ENCODE assay signal across 8 cellular contexts in genomic region chr10:21172774-21173432, GRCh38.
DNase-seq lines count a peak whose midpoint lies in the region; ATAC-seq and TF ChIP-seq lines count a peak whose summit lies in the region.

No MANE protein-coding gene starts in this region.

- H3K36me3 Mint-ChIP-seq in activated CD8-positive, alpha-beta T cell treated with anti-CD3 and anti-CD28 coated beads for 36 hours (ENCODE audit: low read depth): no peaks in the 10 kb centered on the region
- H3K36me3 Mint-ChIP-seq in activated CD8-positive, alpha-beta T cell treated with anti-CD3 and anti-CD28 coated beads, Interleukin-2, amount 10 ng/mL, durations not matched to agents 7 days and 5 days (ENCODE audit: low read depth): no peaks in the 10 kb centered on the region
- no peaks in the 10 kb centered on the region for H3K36me3 Mint-ChIP-seq in CD4-positive, alpha-beta T cell (ENCODE audit: low read depth)

- H3K4me1 ChIP-seq in lung (ENCODE audit: control insufficient read depth in 2 of 2, insufficient read depth in 2 of 2, low read length in 2 of 2) (peaks cover 0 to 8% of the 10 kb centered on the region in 2 donors), urinary bladder (ENCODE audit: insufficient read depth) (no peaks in the 10 kb centered on the region)

- intact Hi-C loops in activated CD8-positive, alpha-beta T cell treated with anti-CD3 and anti-CD28 coated beads for 36 hours (cut with micrococcal nuclease): no loop called here
- intact Hi-C loops in CD4-positive, alpha-beta T cell (cut with DNase I, micrococcal nuclease): no loop called here

- TF ChIP-seq CTCF in activated CD8-positive, alpha-beta T cell treated with anti-CD3 and anti-CD28 coated beads for 36 hours (IDR thresholded peaks at IDR 0.05): no peak
- TF ChIP-seq CTCF in coronary artery (IDR thresholded peaks at IDR 0.05) (no peak), lung (IDR thresholded peaks at IDR 0.05; ENCODE audit: control extremely low read depth, extremely low read depth) (no peak)
- no peak for TF ChIP-seq CTCF in CD4-positive, alpha-beta T cell (IDR thresholded peaks at IDR 0.05)

- H3K4me3 ChIP-seq in coronary artery (peak overlapping the region; percentile 74), lung (peak overlapping the region; percentile 74), urinary bladder (ENCODE audit: low read depth, low read length) (peak overlapping the region; percentile 64)

- H3K27me3 Mint-ChIP-seq in activated CD8-positive, alpha-beta T cell treated with anti-CD3 and anti-CD28 coated beads for 36 hours: peaks cover 53% of the 10 kb centered on the region
- peaks cover 47% of the 10 kb centered on the region for H3K27me3 Mint-ChIP-seq in activated CD8-positive, alpha-beta T cell treated with anti-CD3 and anti-CD28 coated beads, Interleukin-2, amount 10 ng/mL, durations not matched to agents 7 days and 5 days (ENCODE audit: low read depth)
- peaks cover 69% of the 10 kb centered on the region for H3K27me3 Mint-ChIP-seq in CD4-positive, alpha-beta T cell

- WGBS in lung, 2 donors: 4 to 5% methylated on average over 34 to 36 of the region's 36 CpGs
- WGBS in urinary bladder: 4% methylated on average over 36 of the region's 36 CpGs

- peaks cover 5% of the 10 kb centered on the region for H3K4me1 Mint-ChIP-seq in activated CD8-positive, alpha-beta T cell treated with anti-CD3 and anti-CD28 coated beads for 36 hours (ENCODE audit: low read depth)
- peaks cover 5% of the 10 kb centered on the region for H3K4me1 Mint-ChIP-seq in activated CD8-positive, alpha-beta T cell treated with anti-CD3 and anti-CD28 coated beads, Interleukin-2, amount 10 ng/mL, durations not matched to agents 7 days and 5 days (ENCODE audit: low read depth)
- H3K4me1 Mint-ChIP-seq in CD4-positive, alpha-beta T cell (ENCODE audit: low read depth): peaks cover 8% of the 10 kb centered on the region

- H3K27ac Mint-ChIP-seq in activated CD8-positive, alpha-beta T cell treated with anti-CD3 and anti-CD28 coated beads for 36 hours: no peak overlapping the region
- H3K27ac Mint-ChIP-seq in activated CD8-positive, alpha-beta T cell treated with anti-CD3 and anti-CD28 coated beads, Interleukin-2, amount 10 ng/mL, durations not matched to agents 7 days and 5 days: no peak overlapping the region
- H3K27ac Mint-ChIP-seq in CD4-positive, alpha-beta T cell: no peak overlapping the region

- no peaks in the 10 kb centered on the region for H3K9me3 ChIP-seq in lung (ENCODE audit: control insufficient read depth in 2 of 2, insufficient read depth in 1 of 2, low read length in 1 of 2)
- no peaks in the 10 kb centered on the region for H3K9me3 ChIP-seq in CD4-positive, alpha-beta T cell (ENCODE audit: control insufficient read depth, low read length)

- peak; percentile 3 for DNase-seq in activated CD8-positive, alpha-beta T cell treated with anti-CD3 and anti-CD28 coated beads for 36 hours
- DNase-seq in activated CD8-positive, alpha-beta T cell treated with anti-CD3 and anti-CD28 coated beads, Interleukin-2, amount 10 ng/mL, durations not matched to agents 7 days and 5 days: no peak
- DNase-seq in coronary artery (ENCODE audit: low spot score) (no peak), lung (ENCODE audit: low spot score) (no peak), NCI-H128 (lab: John Stamatoyannopoulos, UW; ENCODE audit: unreplicated experiment) (no peak)
- no peak for DNase-seq in CD4-positive, alpha-beta T cell
- no peak for DNase-seq in activated CD4-positive, alpha-beta T cell treated with anti-CD3 and anti-CD28 coated beads, Interleukin-2, amount 50 U/mL, for 4 hours

- H3K9me3 Mint-ChIP-seq in activated CD8-positive, alpha-beta T cell treated with anti-CD3 and anti-CD28 coated beads for 36 hours: no peaks in the 10 kb centered on the region
- no peaks in the 10 kb centered on the region for H3K9me3 Mint-ChIP-seq in activated CD8-positive, alpha-beta T cell treated with anti-CD3 and anti-CD28 coated beads, Interleukin-2, amount 10 ng/mL, durations not matched to agents 7 days and 5 days (ENCODE audit: insufficient read depth)
- no peaks in the 10 kb centered on the region for H3K9me3 Mint-ChIP-seq in CD4-positive, alpha-beta T cell

- CTCF ChIA-PET in activated CD8-positive, alpha-beta T cell treated with anti-CD3 and anti-CD28 coated beads for 36 hours (lab: Charles Lee): interaction anchor here (1.4 kb wide), 1 partner anchor 10 kb away, joined by 5 read pairs; no protein-coding TSS in a partner anchor
- CTCF ChIA-PET in activated CD8-positive, alpha-beta T cell treated with anti-CD3 and anti-CD28 coated beads, Interleukin-2, amount 10 ng/mL, durations not matched to agents 7 days and 5 days (lab: Charles Lee): no interaction called here
- CTCF ChIA-PET in CD4-positive, alpha-beta T cell (lab: Charles Lee): no interaction called here

- no peak for ATAC-seq in activated CD8-positive, alpha-beta T cell treated with anti-CD3 and anti-CD28 coated beads for 36 hours
- ATAC-seq in activated CD8-positive, alpha-beta T cell treated with anti-CD3 and anti-CD28 coated beads, Interleukin-2, amount 10 ng/mL, durations not matched to agents 7 days and 5 days: no peak
- ATAC-seq in lung (ENCODE audit: insufficient read depth, low FRiP score): peak; percentile 22
- no peak for ATAC-seq in CD4-positive, alpha-beta T cell (ENCODE audit: poor library complexity)

- POLR2A ChIA-PET in activated CD8-positive, alpha-beta T cell treated with anti-CD3 and anti-CD28 coated beads for 36 hours (lab: Charles Lee): interaction anchor here (0.6 kb wide), 1 partner anchor 1123 kb away, joined by 4 read pairs; no protein-coding TSS in a partner anchor
- POLR2A ChIA-PET in activated CD8-positive, alpha-beta T cell treated with anti-CD3 and anti-CD28 coated beads, Interleukin-2, amount 10 ng/mL, durations not matched to agents 7 days and 5 days (lab: Charles Lee): no interaction called here
- POLR2A ChIA-PET in CD4-positive, alpha-beta T cell (lab: Charles Lee): no interaction called here

- H3K27ac ChIP-seq in coronary artery: no peak overlapping the region
- peak overlapping the region in 1 of 2 donors; percentile 85 for H3K27ac ChIP-seq in lung (ENCODE audit: low read depth in 1 of 2, low read length in 1 of 2)
- H3K27ac ChIP-seq in urinary bladder (ENCODE audit: low read depth): no peak overlapping the region
- H3K27ac ChIP-seq in CD4-positive, alpha-beta T cell (ENCODE audit: low read depth, low read length): no peak overlapping the region

- no peak overlapping the region for H3K4me3 Mint-ChIP-seq in activated CD8-positive, alpha-beta T cell treated with anti-CD3 and anti-CD28 coated beads for 36 hours
- H3K4me3 Mint-ChIP-seq in activated CD8-positive, alpha-beta T cell treated with anti-CD3 and anti-CD28 coated beads, Interleukin-2, amount 10 ng/mL, durations not matched to agents 7 days and 5 days: no peak overlapping the region
- H3K4me3 Mint-ChIP-seq in CD4-positive, alpha-beta T cell: no peak overlapping the region

- no peaks in the 10 kb centered on the region for H3K27me3 ChIP-seq in lung (ENCODE audit: control insufficient read depth, insufficient read depth)
- H3K27me3 ChIP-seq in CD4-positive, alpha-beta T cell (ENCODE audit: control insufficient read depth, insufficient read depth, low read length): peaks cover 44% of the 10 kb centered on the region

- no peaks in the 10 kb centered on the region for H3K36me3 ChIP-seq in lung (ENCODE audit: control insufficient read depth in 2 of 2, insufficient read depth in 2 of 2, low read length in 2 of 2)
- no peaks in the 10 kb centered on the region for H3K36me3 ChIP-seq in urinary bladder (ENCODE audit: insufficient read depth)
